Comparison of ENCODE assay signal across 21 cellular contexts in genomic region chr10:100714566-100714950, GRCh38. TPM values are rescaled to one million over a fixed set of nuclear protein-coding genes. Genes with fewer than 3 reads are reported as not detected.
"Had no signal": no experiment of that assay in that cellular context is flagged by ENCODE, and none has a peak within 500 bp of the region (broad histone marks: within the 10 kb centered on the region; RNA-seq: fewer than 3 reads in every experiment).

No MANE protein-coding gene starts in this region.

- H3K4me1 ChIP-seq: pancreas, uterus had no signal

- H3K9me3 Mint-ChIP-seq: natural killer cell had no signal

- ATAC-seq: left colon, left ventricle myocardium superior, natural killer cell, pancreas, right cardiac atrium had no signal

- H3K36me3 ChIP-seq: pancreas, thyroid gland, upper lobe of left lung, uterus had no signal

- DNase-seq: dermis blood vessel endothelial cell; foreskin melanocyte; head of caudate nucleus; left colon; left ventricle myocardium superior; mesenchymal stem cell; natural killer cell; occipital lobe; right cardiac atrium; small intestine; stimulated activated CD4-positive, alpha-beta T cell treated with anti-CD3 and anti-CD28 coated beads, Interleukin-12 subunit alpha, Interleukin-12 subunit beta, amount 100 ng/mL, for 4 hours; stimulated activated naive CD4-positive, alpha-beta T cell treated with Interleukin-2 at 50 U/mL for 16 hours; thyroid gland; upper lobe of left lung; uterus had no signal

- H3K79me2 ChIP-seq: hepatocyte had no signal

- H3K27ac Mint-ChIP-seq: natural killer cell, progenitor cell of endocrine pancreas had no signal

- H3K27ac ChIP-seq: hepatocyte, pancreas, thyroid gland, upper lobe of left lung, uterus had no signal

- H3K9me3 ChIP-seq: pancreas, thyroid gland, upper lobe of left lung, uterus had no signal

- H3K4me3 ChIP-seq: hepatocyte, lung, pancreas, thyroid gland, upper lobe of left lung, uterus had no signal

- H3K36me3 Mint-ChIP-seq: natural killer cell had no signal

RNA-seq across cellular contexts. Expression of gene PAX2, which starts 30.8 kb away (rescaled TPM):
- total RNA-seq: hepatocyte, left colon, left ventricle myocardium superior, lung, mononuclear cell, natural killer cell, occipital lobe, progenitor cell of endocrine pancreas, right cardiac atrium, thyroid gland had no signal
- polyA plus RNA-seq: esophagus, hepatocyte, lung, right cardiac atrium, small intestine had no signal
